ENCODE assay signal across 14 cellular contexts in the genomic region with DNA sequence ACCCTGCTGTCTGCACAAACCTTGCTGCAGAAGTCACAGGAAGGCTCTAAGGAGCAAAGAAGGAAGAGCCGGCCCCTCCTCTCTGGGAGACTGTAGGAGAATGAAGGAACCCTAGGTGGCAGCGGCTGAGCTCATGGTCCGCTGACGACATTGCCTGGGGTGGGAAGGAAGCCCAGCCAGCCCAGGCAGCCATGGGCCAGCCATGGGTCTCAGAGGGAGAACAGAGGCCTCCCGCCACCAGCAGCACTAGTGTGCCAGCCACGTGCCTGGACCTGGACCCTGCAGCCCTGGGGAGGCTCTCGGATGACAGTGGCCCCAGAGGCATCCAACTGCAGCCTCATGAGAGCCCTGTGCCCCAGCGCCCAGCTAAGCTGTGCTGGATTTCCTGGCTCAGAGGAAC. TPM values are rescaled to one million over a fixed set of nuclear protein-coding genes. Genes with fewer than 3 reads are reported as not detected.
DNase-seq lines count a peak whose midpoint lies in the region; ATAC-seq and TF ChIP-seq lines count a peak whose summit lies in the region.
"Had no signal": no experiment of that assay in that cellular context is flagged by ENCODE, and none has a peak within 500 bp of the region (broad histone marks: within the 10 kb centered on the region; RNA-seq: fewer than 3 reads in every experiment).

No MANE protein-coding gene starts in this region.

- peaks cover 0 to 19% (median 0%) of the 10 kb centered on the region in 3 experiments for H3K27me3 ChIP-seq in neuronal stem cell (ENCODE audit: control insufficient read depth in 3 of 3, insufficient read depth in 3 of 3, low read depth in 1 of 3, low read length in 3 of 3)
- peaks cover 51% of the 10 kb centered on the region for H3K27me3 ChIP-seq in foreskin keratinocyte

- H3K14ac ChIP-seq in neuronal stem cell (ENCODE audit: low read length), result no peak overlapping the region

- no CpG with 5 or more reads among the region's 8 CpGs for WGBS in neuronal stem cell (ENCODE audit: extremely low coverage in 2 of 2, insufficient read length in 2 of 2, insufficient replicate concordance in 1 of 2), 2 donors

- H3K4me2 ChIP-seq in neuronal stem cell (ENCODE audit: insufficient read depth, low read length, poor library complexity, severe bottlenecking), result no peak overlapping the region
- H3K4me2 ChIP-seq: KMS-11, PC-9 had no signal

- H2BK120ac ChIP-seq in neuronal stem cell (ENCODE audit: low read depth, low read length), result peak overlapping the region; percentile 84

- H3K4me3 ChIP-seq in neuronal stem cell (ENCODE audit: low read length in 2 of 2), result no peak overlapping the region
- H3K4me3 ChIP-seq: HAP-1, PC-9 had no signal

- H2BK15ac ChIP-seq in neuronal stem cell (ENCODE audit: low read length), result no peak overlapping the region

- H3K9ac ChIP-seq in neuronal stem cell (ENCODE audit: low read depth, low read length, poor library complexity), result no peak overlapping the region
- H3K9ac ChIP-seq: KMS-11 had no signal

- TF ChIP-seq CTCF in CD14-positive monocyte (IDR thresholded peaks at IDR 0.05) (no peak), foreskin keratinocyte (conservative IDR thresholded peaks at IDR 0.05) (no peak)

- peaks cover 19 to 21% of the 10 kb centered on the region in 2 donors for H3K4me1 ChIP-seq in neuronal stem cell (ENCODE audit: control insufficient read depth in 2 of 2, insufficient read depth in 1 of 2, low read depth in 1 of 2, low read length in 2 of 2)
- H3K4me1 ChIP-seq in foreskin keratinocyte, result peaks cover 15% of the 10 kb centered on the region
- H3K4me1 ChIP-seq: HAP-1 had no signal

- no peak overlapping the region for H3K23ac ChIP-seq in neuronal stem cell (ENCODE audit: low read depth, low read length, poor library complexity)

- intact Hi-C loops in CD14-positive monocyte (cut with micrococcal nuclease), result no loop called here

- H2AFZ ChIP-seq in neuronal stem cell (ENCODE audit: low read length), result no peak overlapping the region
- H2AFZ ChIP-seq: PC-9 had no signal

- H3K79me1 ChIP-seq in neuronal stem cell (ENCODE audit: low read depth, low read length), result peaks cover 2% of the 10 kb centered on the region

- peak overlapping the region; percentile 20 for H2BK5ac ChIP-seq in neuronal stem cell (ENCODE audit: low read length)

- H3K9me3 Mint-ChIP-seq in CD14-positive monocyte, result peaks cover 0 to 1% (median 0%) of the 10 kb centered on the region in 7 donors
- H3K9me3 Mint-ChIP-seq: CD8-positive, alpha-beta T cell had no signal

- H3K4me1 Mint-ChIP-seq in CD14-positive monocyte, result no peaks in the 10 kb centered on the region

- H3K27ac Mint-ChIP-seq in CD14-positive monocyte, result no peak overlapping the region
- H3K27ac Mint-ChIP-seq: CD8-positive, alpha-beta T cell; natural killer cell treated with Interleukin-12 subunit alpha and Interleukin-12 subunit beta and Interleukin-15 and Interleukin-18, amount 100 ng/mL, for 72 hours had no signal

- H3K4ac ChIP-seq in neuronal stem cell (ENCODE audit: low read length), result no peak overlapping the region

- H3K36me3 ChIP-seq in neuronal stem cell (replicated peaks in 1 of 2; ENCODE audit: control insufficient read depth in 2 of 2, insufficient read depth in 2 of 2, low read length in 2 of 2), result peaks cover 0 to 3% of the 10 kb centered on the region in 2 donors
- H3K36me3 ChIP-seq: HAP-1 had no signal

- peaks cover 1 to 12% (median 4%) of the 10 kb centered on the region in 3 donors for H3K27me3 Mint-ChIP-seq in CD14-positive monocyte (ENCODE audit: low read depth in 3 of 3)

- no peaks in the 10 kb centered on the region for H3K36me3 Mint-ChIP-seq in CD14-positive monocyte
- H3K36me3 Mint-ChIP-seq: CD8-positive, alpha-beta T cell; natural killer cell treated with Interleukin-12 subunit alpha and Interleukin-12 subunit beta and Interleukin-15 and Interleukin-18, amount 100 ng/mL, for 72 hours had no signal

- H2AK5ac ChIP-seq in neuronal stem cell (ENCODE audit: low read depth, low read length), result no peak overlapping the region

- no peak overlapping the region for H4K8ac ChIP-seq in neuronal stem cell (ENCODE audit: low read depth, low read length)

- in situ Hi-C loops in KBM-7 (cut with MboI; ENCODE audit: low pct_unique_long_range_greater_than_20kb, low sequenced_read_pairs), result no loop called here

- peak overlapping the region; percentile 86 for H3K18ac ChIP-seq in neuronal stem cell (ENCODE audit: low read length)

- H4K91ac ChIP-seq in neuronal stem cell (ENCODE audit: low read depth, low read length, poor library complexity), result no peak overlapping the region

- H3K27ac ChIP-seq in neuronal stem cell (replicated peaks; ENCODE audit: low read length) (no peak overlapping the region), foreskin keratinocyte (no peak overlapping the region)
- H3K27ac ChIP-seq: epithelial cell of prostate, KMS-11, PC-9 had no signal

- H3K4me3 Mint-ChIP-seq in CD14-positive monocyte, result no peak overlapping the region
- H3K4me3 Mint-ChIP-seq: CD8-positive, alpha-beta T cell; natural killer cell treated with Interleukin-12 subunit alpha and Interleukin-12 subunit beta and Interleukin-15 and Interleukin-18, amount 100 ng/mL, for 72 hours had no signal

- peak; percentile 42 for DNase-seq in CD14-positive monocyte (ENCODE audit: low spot score)
- peak; percentile 4 for DNase-seq in KBM-7
- DNase-seq in globus pallidus (ENCODE audit: low spot score), result peak; percentile 57
- no peak for DNase-seq in neuronal stem cell (ENCODE audit: low spot score)
- DNase-seq in pons (ENCODE audit: low spot score), result no peak
- DNase-seq in OCI-M2 (lab: John Stamatoyannopoulos, UW; ENCODE audit: unreplicated experiment), result no peak
- no peak for DNase-seq in foreskin keratinocyte
- DNase-seq in activated naive CD4-positive, alpha-beta T cell treated with Interleukin-2 at 50 U/mL for 16 hours, result no peak
- DNase-seq: CD8-positive, alpha-beta T cell; PC-9 had no signal

- no peak for ATAC-seq in foreskin keratinocyte
- ATAC-seq: CD8-positive, alpha-beta T cell had no signal

- peaks cover 0 to 3% of the 10 kb centered on the region in 2 donors for H3K9me3 ChIP-seq in neuronal stem cell (replicated peaks in 1 of 2; ENCODE audit: control insufficient read depth in 2 of 2, insufficient read depth in 1 of 2, low read depth in 1 of 2, low read length in 2 of 2)
- H3K9me3 ChIP-seq: HAP-1 had no signal

- no peak overlapping the region for H2BK12ac ChIP-seq in neuronal stem cell (ENCODE audit: low read length)

RNA-seq across cellular contexts. Expression of gene POFUT2, which starts 49.2 kb away (rescaled TPM):
- polyA plus RNA-seq in CD14-positive monocyte (1 to 10 TPM; 1.8 to 2.8 TPM), foreskin keratinocyte (12.2 and 13.3 TPM in 2 replicates)
- polyA plus RNA-seq in neuronal stem cell (2013, experiment 1 of 2), result 33.3 TPM
- 32.4 TPM for polyA plus RNA-seq in neuronal stem cell (2013, experiment 2 of 2)
- total RNA-seq in foreskin keratinocyte, result 15.6 and 18.3 TPM in 2 replicates

Comparison
In these comparisons a context has a peak if more than half of its experiments do, and no peak if none do; other contexts are left out.
1. DNase-seq: peak in CD14-positive monocyte (single experiment), KBM-7 (single experiment) and globus pallidus (single experiment); none in neuronal stem cell (single experiment), pons (single experiment), OCI-M2 (single experiment), foreskin keratinocyte (0 of 2) and activated naive CD4-positive, alpha-beta T cell treated with Interleukin-2 at 50 U/mL for 16 hours (single experiment).